In genomic region chr1:165356876-165357275, GRCh38 we compare ENCODE assay signal across 21 cellular contexts. TPM values are rescaled to one million over a fixed set of nuclear protein-coding genes. Genes with fewer than 3 reads are reported as not detected.
DNase-seq lines count a peak whose midpoint lies in the region; ATAC-seq and TF ChIP-seq lines count a peak whose summit lies in the region.
"Had no signal": no experiment of that assay in that cellular context is flagged by ENCODE, and none has a peak within 500 bp of the region (broad histone marks: within the 10 kb centered on the region; RNA-seq: fewer than 3 reads in every experiment).

No MANE protein-coding gene starts in this region.

- H3K27ac Mint-ChIP-seq in progenitor cell of endocrine pancreas = no peak overlapping the region
- H3K27ac Mint-ChIP-seq: activated naive CD8-positive, alpha-beta T cell; activated T-cell treated with anti-CD3 and anti-CD28 coated beads, Interleukin-2, amount 50 U/mL, for 24 hours; CD8-positive, alpha-beta T cell; immature natural killer cell; memory B cell had no signal

- peaks cover 99% of the 10 kb centered on the region for H3K27me3 ChIP-seq in left ventricle myocardium inferior (ENCODE audit: low read depth)
- H3K27me3 ChIP-seq in iPS-15b (ENCODE audit: control insufficient read depth, insufficient read depth, low read length) = peaks cover 95% of the 10 kb centered on the region

- H3K27ac ChIP-seq in left ventricle myocardium inferior (replicated peaks) = no peak overlapping the region
- H3K27ac ChIP-seq: HL-60, neutrophil, SK-N-MC had no signal

- peak overlapping the region; percentile 63 for H3K4me3 ChIP-seq in left ventricle myocardium inferior
- H3K4me3 ChIP-seq in iPS-15b (ENCODE audit: low read depth, low read length) = peak overlapping the region; percentile 39
- H3K4me3 ChIP-seq: SK-N-MC had no signal

- H3K36me3 ChIP-seq in left ventricle myocardium inferior (no peaks in the 10 kb centered on the region), iPS-15b (ENCODE audit: control insufficient read depth, insufficient read depth, low read length) (no peaks in the 10 kb centered on the region)
- H3K36me3 ChIP-seq: neutrophil had no signal

- no peak for TF ChIP-seq CTCF in left ventricle myocardium inferior (IDR thresholded peaks at IDR 0.05; ENCODE audit: borderline replicate concordance)
- TF ChIP-seq CTCF in progenitor cell of endocrine pancreas (IDR thresholded peaks at IDR 0.05; ENCODE audit: unreplicated experiment) = no peak

- peaks cover 21% of the 10 kb centered on the region for H3K4me1 Mint-ChIP-seq in progenitor cell of endocrine pancreas (ENCODE audit: low read depth)
- H3K4me1 Mint-ChIP-seq: immature natural killer cell had no signal

- ATAC-seq in Right ventricle myocardium superior (ENCODE audit: poor library complexity) = no peak
- no peak for ATAC-seq in HG03378 (IDR thresholded peaks at IDR 0.05; ENCODE audit: unreplicated experiment)
- ATAC-seq: CD8-positive, alpha-beta T cell had no signal

- H3K9me3 Mint-ChIP-seq in progenitor cell of endocrine pancreas (ENCODE audit: low read depth) = no peaks in the 10 kb centered on the region
- H3K9me3 Mint-ChIP-seq: activated T-cell treated with anti-CD3 and anti-CD28 coated beads, Interleukin-2, amount 50 U/mL, for 24 hours; CD8-positive, alpha-beta T cell; memory B cell had no signal

- H3K4me1 ChIP-seq in left ventricle myocardium inferior (peaks cover 45% of the 10 kb centered on the region), iPS-15b (ENCODE audit: control insufficient read depth, insufficient read depth, low read length) (peaks cover 6% of the 10 kb centered on the region)

- H3K9me3 ChIP-seq in left ventricle myocardium inferior (replicated peaks) (no peaks in the 10 kb centered on the region), iPS-15b (ENCODE audit: control insufficient read depth, insufficient read depth, low read length) (no peaks in the 10 kb centered on the region)
- H3K9me3 ChIP-seq: neutrophil had no signal

- no peak overlapping the region for H3K9ac ChIP-seq in iPS-15b (ENCODE audit: low read depth, low read length)

- DNase-seq in left ventricle myocardium inferior = no peak
- DNase-seq in Right ventricle myocardium superior = no peak
- DNase-seq in progenitor cell of endocrine pancreas (ENCODE audit: low spot score, unreplicated experiment) = peak; percentile 22
- DNase-seq in HCEC 1CT = no peak
- DNase-seq in stimulated activated CD4-positive, alpha-beta T cell treated with anti-CD3 and anti-CD28 coated beads, Interleukin-12 subunit alpha, Interleukin-12 subunit beta, amount 100 ng/mL, for 4 hours = no peak
- no peak for DNase-seq in NCI-H82 (lab: John Stamatoyannopoulos, UW)
- DNase-seq: activated T-cell treated with anti-CD3 and anti-CD28 coated beads, Interleukin-2, amount 50 U/mL, for 24 hours; CD8-positive, alpha-beta T cell; immature natural killer cell; KBM-7; NCI-H1092 treated with DMSO at 0.1 percent for 48 hours; PC-3 had no signal

- no peaks in the 10 kb centered on the region for H3K36me3 Mint-ChIP-seq in progenitor cell of endocrine pancreas (ENCODE audit: insufficient read depth)
- H3K36me3 Mint-ChIP-seq: activated naive CD8-positive, alpha-beta T cell; CD8-positive, alpha-beta T cell; immature natural killer cell; memory B cell had no signal

- H3K27me3 Mint-ChIP-seq in progenitor cell of endocrine pancreas = peaks cover 91% of the 10 kb centered on the region

- peak overlapping the region; percentile 9 for H3K4me3 Mint-ChIP-seq in progenitor cell of endocrine pancreas (ENCODE audit: low read depth)
- H3K4me3 Mint-ChIP-seq: activated naive CD8-positive, alpha-beta T cell; activated T-cell treated with anti-CD3 and anti-CD28 coated beads, Interleukin-2, amount 50 U/mL, for 24 hours; CD8-positive, alpha-beta T cell; immature natural killer cell; memory B cell had no signal

- intact Hi-C loops in left ventricle myocardium inferior (cut with micrococcal nuclease) (no loop called here), Right ventricle myocardium superior (cut with DNase I) (no loop called here)

RNA-seq across cellular contexts. Expression of gene LMX1A, which starts 0.4 kb away (rescaled TPM):
- total RNA-seq in left ventricle myocardium inferior = 0.11 TPM
- total RNA-seq in Right ventricle myocardium superior = not detected
- 0.18 TPM in 1 of 2 replicates, not detected in the other for total RNA-seq in progenitor cell of endocrine pancreas
- total RNA-seq: bronchial epithelial cell; CD8-positive, alpha-beta T cell; fibroblast of villous mesenchyme; PC-3 had no signal
